ENCODE assay signal across 9 cellular contexts in the genomic region with DNA sequence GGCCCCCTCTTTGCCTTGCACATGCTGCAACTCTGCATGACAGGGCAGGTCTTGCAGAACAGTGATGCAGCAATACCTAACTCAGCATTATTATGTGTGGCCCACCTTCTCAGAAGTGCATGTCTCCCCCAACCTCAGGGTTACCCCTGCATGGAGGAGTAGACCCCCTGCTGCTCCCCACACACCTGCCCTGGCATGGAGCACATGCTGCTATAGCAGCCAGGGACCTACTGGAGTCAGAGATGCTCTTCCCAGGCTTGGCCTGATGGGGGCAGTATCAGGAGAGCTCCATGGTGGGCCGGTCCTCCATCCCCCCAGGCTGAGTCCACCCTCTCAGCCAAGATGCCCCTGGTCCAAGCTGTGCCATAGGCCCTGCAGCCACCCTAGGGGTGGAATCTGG. TPM values are rescaled to one million over a fixed set of nuclear protein-coding genes. Genes with fewer than 3 reads are reported as not detected.
A peak's percentile ranks its signal among the peaks of the same experiment; 100 is the strongest.
DNase-seq lines count a peak whose midpoint lies in the region; ATAC-seq and TF ChIP-seq lines count a peak whose summit lies in the region.
"Had no signal": no experiment of that assay in that cellular context is flagged by ENCODE, and none has a peak within 500 bp of the region (broad histone marks: within the 10 kb centered on the region; RNA-seq: fewer than 3 reads in every experiment).

No MANE protein-coding gene starts in this region.

- H3K9ac ChIP-seq in Karpas-422 (ENCODE audit: low read length) = peak overlapping the region; percentile 12; the same call in 1 of the 2 replicates

- H3K79me2 ChIP-seq in Karpas-422 (ENCODE audit: low read length) (no peaks in the 10 kb centered on the region), hepatocyte (no peaks in the 10 kb centered on the region)

- H3K36me3 ChIP-seq in Karpas-422 (ENCODE audit: insufficient read depth, low read length) (no peaks in the 10 kb centered on the region), hepatocyte (replicated peaks; ENCODE audit: insufficient read depth, low read depth) (no peaks in the 10 kb centered on the region)

- H3K27me3 ChIP-seq in Karpas-422 (ENCODE audit: low read length) = no peaks in the 10 kb centered on the region
- H3K27me3 ChIP-seq in hepatocyte = no peaks in the 10 kb centered on the region

- H3K27me3 Mint-ChIP-seq in endothelial cell (ENCODE audit: unreplicated experiment) = no peaks in the 10 kb centered on the region

- peaks cover 49% of the 10 kb centered on the region for H3K4me1 ChIP-seq in Karpas-422 (ENCODE audit: low read length)
- peaks cover 15% of the 10 kb centered on the region for H3K4me1 ChIP-seq in hepatocyte (ENCODE audit: insufficient read depth)

- H4K20me1 ChIP-seq in Karpas-422 (ENCODE audit: insufficient read depth, low read depth, low read length) (no peaks in the 10 kb centered on the region), hepatocyte (ENCODE audit: insufficient read depth, poor library complexity, severe bottlenecking) (no peaks in the 10 kb centered on the region)

- WGBS in hepatocyte (ENCODE audit: low lambda C conversion rate, missing lambda C conversion rate) = 57% methylated on average over 1 of the region's 1 CpG

- peak; percentile 47 for TF ChIP-seq CTCF in endothelial cell (IDR thresholded peaks at IDR 0.05; ENCODE audit: unreplicated experiment)
- TF ChIP-seq CTCF in hepatocyte (IDR thresholded peaks at IDR 0.05; ENCODE audit: poor library complexity) = no peak

- H3K4me2 ChIP-seq in Karpas-422 (ENCODE audit: low read depth, low read length, poor library complexity, severe bottlenecking) = peak overlapping the region; percentile 24
- no peak overlapping the region for H3K4me2 ChIP-seq in hepatocyte

- no peak overlapping the region for H3K4me3 ChIP-seq in Karpas-422 (ENCODE audit: low read length)
- no peak overlapping the region for H3K4me3 ChIP-seq in hepatocyte

- H3K9me2 ChIP-seq in Karpas-422 (replicated peaks; ENCODE audit: insufficient read depth, low read length) (no peaks in the 10 kb centered on the region), hepatocyte (replicated peaks; ENCODE audit: insufficient read depth) (no peaks in the 10 kb centered on the region)

- no peak overlapping the region for H3K27ac Mint-ChIP-seq in endothelial cell (ENCODE audit: unreplicated experiment)
- no peak overlapping the region for H3K27ac Mint-ChIP-seq in stimulated activated effector memory CD8-positive, alpha-beta T cell treated with anti-CD3 and anti-CD28 coated beads, Interleukin-12 subunit alpha, Interleukin-12 subunit beta, amount 100 ng/mL, for 72 hours
- H3K27ac Mint-ChIP-seq: CD4-positive, alpha-beta T cell had no signal

- no peak overlapping the region for H3K27ac ChIP-seq in Karpas-422 (ENCODE audit: low read length)
- H3K27ac ChIP-seq in hepatocyte = no peak overlapping the region

- no peak overlapping the region for H2AFZ ChIP-seq in Karpas-422 (ENCODE audit: low read length)
- H2AFZ ChIP-seq in hepatocyte = no peak overlapping the region

- no peaks in the 10 kb centered on the region for H3K9me3 ChIP-seq in Karpas-422 (ENCODE audit: low read length)
- H3K9me3 ChIP-seq in hepatocyte (ENCODE audit: low read depth) = no peaks in the 10 kb centered on the region

- no peak overlapping the region for H3K4me3 Mint-ChIP-seq in endothelial cell (ENCODE audit: unreplicated experiment)
- no peak overlapping the region for H3K4me3 Mint-ChIP-seq in stimulated activated effector memory CD8-positive, alpha-beta T cell treated with anti-CD3 and anti-CD28 coated beads, Interleukin-12 subunit alpha, Interleukin-12 subunit beta, amount 100 ng/mL, for 72 hours
- H3K4me3 Mint-ChIP-seq: CD4-positive, alpha-beta T cell had no signal

- H3K4me1 Mint-ChIP-seq in endothelial cell (ENCODE audit: unreplicated experiment) = peaks cover 25% of the 10 kb centered on the region
- H3K4me1 Mint-ChIP-seq in stimulated activated effector memory CD8-positive, alpha-beta T cell treated with anti-CD3 and anti-CD28 coated beads, Interleukin-12 subunit alpha, Interleukin-12 subunit beta, amount 100 ng/mL, for 72 hours = no peaks in the 10 kb centered on the region

- DNase-seq in activated T-cell treated with anti-CD3 and anti-CD28 coated beads for 48 hours (ENCODE audit: low read depth) (peak; percentile 5), activated T-cell treated with anti-CD3 and anti-CD28 coated beads for 4 hours (no peak), Karpas-422 (peak; percentile 88), endothelial cell (ENCODE audit: low spot score) (peak; percentile 60), T1000 (lab: John Stamatoyannopoulos, UW) (no peak), hepatocyte (ENCODE audit: low spot score) (no peak)
- DNase-seq in stimulated activated effector memory CD8-positive, alpha-beta T cell treated with anti-CD3 and anti-CD28 coated beads, Interleukin-12 subunit alpha, Interleukin-12 subunit beta, amount 100 ng/mL, for 72 hours (ENCODE audit: low spot score in 2 of 2) = peak in 1 of 2 donors; percentile 53
- DNase-seq in effector CD8-positive, alpha-beta T cell (lab: John Stamatoyannopoulos, UW) = no peak
- DNase-seq: CD4-positive, alpha-beta T cell had no signal

- H3K9me3 Mint-ChIP-seq in endothelial cell (ENCODE audit: unreplicated experiment) = no peaks in the 10 kb centered on the region
- H3K9me3 Mint-ChIP-seq in stimulated activated effector memory CD8-positive, alpha-beta T cell treated with anti-CD3 and anti-CD28 coated beads, Interleukin-12 subunit alpha, Interleukin-12 subunit beta, amount 100 ng/mL, for 72 hours = no peaks in the 10 kb centered on the region
- H3K9me3 Mint-ChIP-seq: CD4-positive, alpha-beta T cell had no signal

- H3K36me3 Mint-ChIP-seq in endothelial cell (ENCODE audit: low read depth, unreplicated experiment) = no peaks in the 10 kb centered on the region
- H3K36me3 Mint-ChIP-seq in stimulated activated effector memory CD8-positive, alpha-beta T cell treated with anti-CD3 and anti-CD28 coated beads, Interleukin-12 subunit alpha, Interleukin-12 subunit beta, amount 100 ng/mL, for 72 hours = no peaks in the 10 kb centered on the region

- ATAC-seq in stimulated activated effector memory CD8-positive, alpha-beta T cell treated with anti-CD3 and anti-CD28 coated beads, Interleukin-12 subunit alpha, Interleukin-12 subunit beta, amount 100 ng/mL, for 72 hours = peak; percentile 37

RNA-seq across cellular contexts. Expression of gene BOD1, which starts 13.2 kb away (rescaled TPM):
- total RNA-seq in Karpas-422 (2014; rRNA removed; shearing (Covaris generic); ENCODE audit: low replicate concordance) = 28.4 and 30.0 TPM in 2 replicates
- total RNA-seq in endothelial cell (ENCODE audit: unreplicated experiment) = 76.7 TPM
- 76.3 and 89.5 TPM in 2 replicates for total RNA-seq in hepatocyte
- polyA plus RNA-seq in hepatocyte = 68.9 and 83.1 TPM in 2 replicates

Comparison
In these comparisons a context has a peak if more than half of its experiments do, and no peak if none do; other contexts are left out.
1. DNase-seq: peak in activated T-cell treated with anti-CD3 and anti-CD28 coated beads for 48 hours (single experiment), Karpas-422 (single experiment) and endothelial cell (single experiment); none in activated T-cell treated with anti-CD3 and anti-CD28 coated beads for 4 hours (single experiment), T1000 (single experiment), hepatocyte (single experiment) and effector CD8-positive, alpha-beta T cell (single experiment).